10 cellular contexts compared by ENCODE assay signal in genomic region chr16:68128577-68129305, GRCh38. TPM values are rescaled to one million over a fixed set of nuclear protein-coding genes. Genes with fewer than 3 reads are reported as not detected.
DNase-seq lines count a peak whose midpoint lies in the region; ATAC-seq lines count a peak whose summit lies in the region.
"Had no signal": no experiment of that assay in that cellular context is flagged by ENCODE, and none has a peak within 500 bp of the region (broad histone marks: within the 10 kb centered on the region; RNA-seq: fewer than 3 reads in every experiment).

No MANE protein-coding gene starts in this region.

- ATAC-seq in HG03139 (IDR thresholded peaks at IDR 0.05; ENCODE audit: unreplicated experiment) (no peak), HG03460 (IDR thresholded peaks at IDR 0.05; ENCODE audit: unreplicated experiment) (no peak)

- peak overlapping the region; percentile 33 for H3K27ac ChIP-seq in thymus (ENCODE audit: low read depth)
- H3K27ac ChIP-seq: SJCRH30 had no signal

- no peak overlapping the region for H3K4me3 Mint-ChIP-seq in activated CD4-positive, alpha-beta T cell treated with anti-CD3 and anti-CD28 coated beads, Interleukin-2, amount 10 ng/mL, durations not matched to agents 7 days and 5 days

- H3K4me1 ChIP-seq in thymus (ENCODE audit: control insufficient read depth, insufficient read depth, low read length): peaks cover 4% of the 10 kb centered on the region
- H3K4me1 ChIP-seq: SJCRH30 had no signal

- H3K9me3 Mint-ChIP-seq in activated CD4-positive, alpha-beta T cell treated with anti-CD3 and anti-CD28 coated beads, Interleukin-2, amount 10 ng/mL, durations not matched to agents 7 days and 5 days: no peaks in the 10 kb centered on the region

- WGBS in thymus: 95% methylated on average over 6 of the region's 6 CpGs

- H3K36me3 Mint-ChIP-seq in activated CD4-positive, alpha-beta T cell treated with anti-CD3 and anti-CD28 coated beads, Interleukin-2, amount 10 ng/mL, durations not matched to agents 7 days and 5 days (ENCODE audit: low read depth): peaks cover 45% of the 10 kb centered on the region

- no peaks in the 10 kb centered on the region for H3K27me3 Mint-ChIP-seq in activated CD4-positive, alpha-beta T cell treated with anti-CD3 and anti-CD28 coated beads, Interleukin-2, amount 10 ng/mL, durations not matched to agents 7 days and 5 days

- CTCF ChIA-PET in activated CD4-positive, alpha-beta T cell treated with anti-CD3 and anti-CD28 coated beads, Interleukin-2, amount 10 ng/mL, durations not matched to agents 7 days and 5 days (lab: Charles Lee): interaction anchor here (1.7 kb wide), 2 partner anchors 11 kb away, joined by 5 to 6 read pairs; no protein-coding TSS in a partner anchor

- POLR2A ChIA-PET in activated CD4-positive, alpha-beta T cell treated with anti-CD3 and anti-CD28 coated beads, Interleukin-2, amount 10 ng/mL, durations not matched to agents 7 days and 5 days (lab: Charles Lee): no interaction called here

- H3K9me3 ChIP-seq in thymus (ENCODE audit: control insufficient read depth): no peaks in the 10 kb centered on the region
- H3K9me3 ChIP-seq: SJCRH30 had no signal

- H3K36me3 ChIP-seq in thymus (ENCODE audit: control insufficient read depth, insufficient read depth): peaks cover 26% of the 10 kb centered on the region
- H3K36me3 ChIP-seq: SJCRH30 had no signal

- no peak for DNase-seq in activated CD4-positive, alpha-beta T cell treated with anti-CD3 and anti-CD28 coated beads, Interleukin-2, amount 10 ng/mL, durations not matched to agents 7 days and 5 days
- no peak for DNase-seq in activated CD4-positive, alpha-beta T cell treated with anti-CD3 and anti-CD28 coated beads, Interleukin-2, amount 50 U/mL, for 1 hour
- DNase-seq in astrocyte of the hippocampus (ENCODE audit: low read depth, low spot score) (peak; percentile 74), kidney tubule cell (ENCODE audit: low spot score) (peak; percentile 70)
- DNase-seq in stimulated activated CD4-positive, alpha-beta T cell treated with anti-CD3 and anti-CD28 coated beads, Interleukin-1b, Interleukin-23, amount 100 ng/mL, for 48 hours: no peak
- DNase-seq: activated CD8-positive, alpha-beta memory T cell treated with anti-CD3 and anti-CD28 coated beads for 24 hours; SJCRH30 had no signal

- no peak overlapping the region for H3K4me3 ChIP-seq in thymus (ENCODE audit: low read length)
- H3K4me3 ChIP-seq: SJCRH30 had no signal

- peaks cover 41% of the 10 kb centered on the region for H3K4me1 Mint-ChIP-seq in activated CD4-positive, alpha-beta T cell treated with anti-CD3 and anti-CD28 coated beads, Interleukin-2, amount 10 ng/mL, durations not matched to agents 7 days and 5 days

- H3K27me3 ChIP-seq in thymus (ENCODE audit: control insufficient read depth, insufficient read depth): no peaks in the 10 kb centered on the region
- H3K27me3 ChIP-seq: SJCRH30 had no signal

- H3K27ac Mint-ChIP-seq in activated CD4-positive, alpha-beta T cell treated with anti-CD3 and anti-CD28 coated beads, Interleukin-2, amount 10 ng/mL, durations not matched to agents 7 days and 5 days: peak overlapping the region; percentile 50

RNA-seq across cellular contexts. Expression of gene NFATC3, which starts 43.6 kb away (rescaled TPM):
- 100 to 1,000 TPM; 146 to 159 TPM for total RNA-seq in activated CD4-positive, alpha-beta T cell treated with anti-CD3 and anti-CD28 coated beads, Interleukin-2, amount 10 ng/mL, durations not matched to agents 7 days and 5 days
- 37.4 TPM for polyA plus RNA-seq in thymus

Comparison
In these comparisons a context has a peak if more than half of its experiments do, and no peak if none do; other contexts are left out.
1. DNase-seq: peak in astrocyte of the hippocampus (single experiment) and kidney tubule cell (single experiment); none in activated CD4-positive, alpha-beta T cell treated with anti-CD3 and anti-CD28 coated beads, Interleukin-2, amount 10 ng/mL, durations not matched to agents 7 days and 5 days (single experiment), activated CD4-positive, alpha-beta T cell treated with anti-CD3 and anti-CD28 coated beads, Interleukin-2, amount 50 U/mL, for 1 hour (single experiment) and stimulated activated CD4-positive, alpha-beta T cell treated with anti-CD3 and anti-CD28 coated beads, Interleukin-1b, Interleukin-23, amount 100 ng/mL, for 48 hours (single experiment).